In genomic region chr5:32410630-32411029, GRCh38 we compare ENCODE assay signal across 26 cellular contexts.
"Had no signal": no experiment of that assay in that cellular context is flagged by ENCODE, and none has a peak within 500 bp of the region (broad histone marks: within the 10 kb centered on the region; RNA-seq: fewer than 3 reads in every experiment).

No MANE protein-coding gene starts in this region.

- DNase-seq: activated CD4-positive, alpha-beta memory T cell treated with anti-CD3 and anti-CD28 coated beads, Interleukin-2, amount 10 ng/mL, durations not matched to agents 7 days and 5 days; activated CD4-positive, alpha-beta T cell treated with anti-CD3 and anti-CD28 coated beads for 1 hour; activated CD4-positive, alpha-beta T cell treated with anti-CD3 and anti-CD28 coated beads for 48 hours; activated CD4-positive, CD25-positive, alpha-beta regulatory T cell; activated effector memory CD4-positive, alpha-beta T cell treated with Interleukin-2 at 50 U/mL for 16 hours; activated naive CD4-positive, alpha-beta T cell treated with anti-CD3 and anti-CD28 coated beads, Interleukin-2, amount 10 ng/mL, durations not matched to agents 7 days and 5 days; activated naive CD8-positive, alpha-beta T cell treated with anti-CD3 and anti-CD28 coated beads, Interleukin-2, amount 50 U/mL, for 24 hours; activated T-cell treated with anti-CD3 and anti-CD28 coated beads, Interleukin-2, amount 50 U/mL, for 4 hours; amniotic stem cell; aorta; caudate nucleus; MM.1S; MV-4-11; NCI-H1092; NCI-H1436 treated with DMSO at 0.1 percent for 48 hours; NCI-H1694 treated with DMSO at 0.1 percent for 48 hours; NCI-H2029; NCI-H345; NCI-H524 treated with DMSO at 0.1 percent for 48 hours; PC-3; Peyer's patch; RPMI8226; SW 1271; T1000; WERI-Rb-1 had no signal

- H3K4me1 Mint-ChIP-seq: activated naive CD4-positive, alpha-beta T cell treated with anti-CD3 and anti-CD28 coated beads, Interleukin-2, amount 10 ng/mL, durations not matched to agents 7 days and 5 days; activated naive CD8-positive, alpha-beta T cell treated with anti-CD3 and anti-CD28 coated beads, Interleukin-2, amount 50 U/mL, for 24 hours had no signal

- H3K4me3 Mint-ChIP-seq: activated CD4-positive, alpha-beta memory T cell treated with anti-CD3 and anti-CD28 coated beads, Interleukin-2, amount 10 ng/mL, durations not matched to agents 7 days and 5 days; activated naive CD4-positive, alpha-beta T cell treated with anti-CD3 and anti-CD28 coated beads, Interleukin-2, amount 10 ng/mL, durations not matched to agents 7 days and 5 days; activated naive CD8-positive, alpha-beta T cell; activated naive CD8-positive, alpha-beta T cell treated with anti-CD3 and anti-CD28 coated beads, Interleukin-2, amount 50 U/mL, for 24 hours; activated T-cell treated with anti-CD3 and anti-CD28 coated beads, Interleukin-2, amount 50 U/mL, for 4 hours had no signal

- H3K27ac Mint-ChIP-seq: activated CD4-positive, alpha-beta memory T cell treated with anti-CD3 and anti-CD28 coated beads, Interleukin-2, amount 10 ng/mL, durations not matched to agents 7 days and 5 days; activated naive CD4-positive, alpha-beta T cell treated with anti-CD3 and anti-CD28 coated beads, Interleukin-2, amount 10 ng/mL, durations not matched to agents 7 days and 5 days; activated naive CD8-positive, alpha-beta T cell; activated naive CD8-positive, alpha-beta T cell treated with anti-CD3 and anti-CD28 coated beads, Interleukin-2, amount 50 U/mL, for 24 hours had no signal

- H3K9me3 Mint-ChIP-seq: activated CD4-positive, alpha-beta memory T cell treated with anti-CD3 and anti-CD28 coated beads, Interleukin-2, amount 10 ng/mL, durations not matched to agents 7 days and 5 days; activated naive CD4-positive, alpha-beta T cell treated with anti-CD3 and anti-CD28 coated beads, Interleukin-2, amount 10 ng/mL, durations not matched to agents 7 days and 5 days; activated naive CD8-positive, alpha-beta T cell treated with anti-CD3 and anti-CD28 coated beads, Interleukin-2, amount 50 U/mL, for 24 hours; activated T-cell treated with anti-CD3 and anti-CD28 coated beads, Interleukin-2, amount 50 U/mL, for 4 hours had no signal

- H3K27me3 Mint-ChIP-seq: activated CD4-positive, alpha-beta memory T cell treated with anti-CD3 and anti-CD28 coated beads, Interleukin-2, amount 10 ng/mL, durations not matched to agents 7 days and 5 days; activated naive CD4-positive, alpha-beta T cell treated with anti-CD3 and anti-CD28 coated beads, Interleukin-2, amount 10 ng/mL, durations not matched to agents 7 days and 5 days; activated naive CD8-positive, alpha-beta T cell; activated naive CD8-positive, alpha-beta T cell treated with anti-CD3 and anti-CD28 coated beads, Interleukin-2, amount 50 U/mL, for 24 hours had no signal

- ATAC-seq: activated naive CD8-positive, alpha-beta T cell treated with anti-CD3 and anti-CD28 coated beads, Interleukin-2, amount 50 U/mL, for 24 hours; activated T-cell treated with anti-CD3 and anti-CD28 coated beads, Interleukin-2, amount 50 U/mL, for 4 hours; PC-3 had no signal
